ENCODE assay signal across 16 cellular contexts in genomic region chr22:44549021-44549420, GRCh38.
"Had no signal": no experiment of that assay in that cellular context is flagged by ENCODE, and none has a peak within 500 bp of the region (broad histone marks: within the 10 kb centered on the region; RNA-seq: fewer than 3 reads in every experiment).

No MANE protein-coding gene starts in this region.

- DNase-seq: cerebellar nuclear complex; hippocampal formation; lower lobe of right lung; naive thymus-derived CD4-positive, alpha-beta T cell; spleen; stimulated activated CD4-positive, alpha-beta T cell treated with anti-CD3 and anti-CD28 coated beads, Interleukin-15, amount 100 ng/mL, for 24 hours; stimulated activated CD4-positive, alpha-beta T cell treated with anti-CD3 and anti-CD28 coated beads, Interleukin-1b, Interleukin-23, amount 100 ng/mL, for 48 hours; stimulated activated CD4-positive, alpha-beta T cell treated with anti-CD3 and anti-CD28 coated beads, Interleukin-4, amount 100 ng/mL, for 24 hours had no signal

- H3K27ac ChIP-seq: heart left ventricle, left lung, lower lobe of right lung, spleen, tibial artery had no signal

- ATAC-seq: heart left ventricle; left lung; lower lobe of right lung; naive thymus-derived CD4-positive, alpha-beta T cell; sciatic nerve; stimulated activated memory B cell treated with anti-CD40 and anti-IgM and Interleukin-4, amounts not matched to agents 10 μg/mL and 1 μg/mL and 100 μg/mL, for 72 hours had no signal

- H3K4me3 ChIP-seq: heart left ventricle, left lung, lower lobe of right lung, spleen, tibial artery had no signal

- H3K27ac Mint-ChIP-seq: dendritic cell treated with granulocyte-macrophage colony-stimulating factor and Interleukin-4, amounts not matched to agents 40 ng/mL and 50 ng/mL, for 4 days; memory B cell; naive thymus-derived CD4-positive, alpha-beta T cell; stimulated activated memory B cell treated with anti-CD40 and anti-IgM and Interleukin-4, amounts not matched to agents 10 μg/mL and 1 μg/mL and 100 μg/mL, for 72 hours; stimulated activated naive CD8-positive, alpha-beta T cell treated with anti-CD3 and anti-CD28 coated beads, Interleukin-15, Interleukin-2, amounts not matched to agents 100 ng/mL and 50 ng/mL, for 24 hours had no signal

- H3K36me3 Mint-ChIP-seq: memory B cell; naive thymus-derived CD4-positive, alpha-beta T cell; stimulated activated memory B cell treated with anti-CD40 and anti-IgM and Interleukin-4, amounts not matched to agents 10 μg/mL and 1 μg/mL and 100 μg/mL, for 72 hours had no signal

- H3K36me3 ChIP-seq: heart left ventricle, left lung, lower lobe of right lung, spleen, tibial artery had no signal

- H3K4me3 Mint-ChIP-seq: dendritic cell treated with granulocyte-macrophage colony-stimulating factor and Interleukin-4, amounts not matched to agents 40 ng/mL and 50 ng/mL, for 4 days; memory B cell; naive thymus-derived CD4-positive, alpha-beta T cell; stimulated activated memory B cell treated with anti-CD40 and anti-IgM and Interleukin-4, amounts not matched to agents 10 μg/mL and 1 μg/mL and 100 μg/mL, for 72 hours; stimulated activated naive CD8-positive, alpha-beta T cell treated with anti-CD3 and anti-CD28 coated beads, Interleukin-15, Interleukin-2, amounts not matched to agents 100 ng/mL and 50 ng/mL, for 24 hours had no signal

- H3K9me3 Mint-ChIP-seq: dendritic cell treated with granulocyte-macrophage colony-stimulating factor and Interleukin-4, amounts not matched to agents 40 ng/mL and 50 ng/mL, for 4 days; memory B cell; stimulated activated memory B cell treated with anti-CD40 and anti-IgM and Interleukin-4, amounts not matched to agents 10 μg/mL and 1 μg/mL and 100 μg/mL, for 72 hours; stimulated activated naive CD8-positive, alpha-beta T cell treated with anti-CD3 and anti-CD28 coated beads, Interleukin-15, Interleukin-2, amounts not matched to agents 100 ng/mL and 50 ng/mL, for 24 hours had no signal

- H3K4me1 ChIP-seq: lower lobe of right lung had no signal

- H3K9me3 ChIP-seq: heart left ventricle, left lung, lower lobe of right lung, tibial artery had no signal
